In genomic region chr4:38672247-38673071, GRCh38 we compare ENCODE assay signal across 8 cellular contexts. TPM values are rescaled to one million over a fixed set of nuclear protein-coding genes. Genes with fewer than 3 reads are reported as not detected.
DNase-seq lines count a peak whose midpoint lies in the region; ATAC-seq, FAIRE-seq and TF ChIP-seq lines count a peak whose summit lies in the region.

No MANE protein-coding gene starts in this region.

- H3K4me3 ChIP-seq in A673 (ENCODE audit: low read depth, low read length, poor library complexity, severe bottlenecking) = peak overlapping the region; percentile 9

- H3K9me3 Mint-ChIP-seq in effector memory CD8-positive, alpha-beta T cell = no peaks in the 10 kb centered on the region
- no peaks in the 10 kb centered on the region for H3K9me3 Mint-ChIP-seq in naive thymus-derived CD8-positive, alpha-beta T cell

- no peak for TF ChIP-seq CTCF in A673 (conservative IDR thresholded peaks at IDR 0.05; ENCODE audit: low read depth, low read length)

- H3K4me3 Mint-ChIP-seq in effector memory CD8-positive, alpha-beta T cell = peak overlapping the region; percentile 55 to 62
- peak overlapping the region; percentile 36 to 91 (median 80) for H3K4me3 Mint-ChIP-seq in naive thymus-derived CD8-positive, alpha-beta T cell

- POLR2A ChIA-PET in A673 (lab: Charles Lee; ENCODE audit: low non-redundant PET) = no interaction called here
- POLR2A ChIA-PET in naive thymus-derived CD8-positive, alpha-beta T cell (lab: Charles Lee) = interaction anchor here (0.6 to 11.1 kb wide), 9 partner anchors 10 to 439 kb away, joined by 3 to 181 read pairs (median 4); no protein-coding TSS in a partner anchor

- H3K4me1 ChIP-seq in A673 (ENCODE audit: insufficient read depth, low read length, poor library complexity, severe bottlenecking) = peaks cover 93% of the 10 kb centered on the region

- H3K27me3 ChIP-seq in A673 (replicated peaks; ENCODE audit: insufficient read depth, low read depth, low read length, poor library complexity) = no peaks in the 10 kb centered on the region

- no peak for FAIRE-seq in H54 (lab: Jason Lieb, UNC)

- DNase-seq in A673 (ENCODE audit: low spot score) (peak; percentile 78), NCI-H82 treated with DMSO at 0.1 percent for 48 hours (lab: John Stamatoyannopoulos, UW; ENCODE audit: unreplicated experiment) (peak; percentile 25), H54 (ENCODE audit: insufficient read length, low spot score) (no peak), AML-193 (lab: John Stamatoyannopoulos, UW) (no peak)
- no peak for DNase-seq in effector memory CD8-positive, alpha-beta T cell
- DNase-seq in naive thymus-derived CD8-positive, alpha-beta T cell = no peak

- H3K27ac ChIP-seq in A673 (ENCODE audit: low read depth, low read length, poor library complexity, severe bottlenecking) = peak overlapping the region; percentile 98

- ATAC-seq in effector memory CD8-positive, alpha-beta T cell (replicated peaks) = no peak
- ATAC-seq in naive thymus-derived CD8-positive, alpha-beta T cell = peak in 1 of 2 donors; percentile 4
- ATAC-seq in HG02571 (IDR thresholded peaks at IDR 0.05; ENCODE audit: unreplicated experiment) (no peak), HG03280 (IDR thresholded peaks at IDR 0.05; ENCODE audit: unreplicated experiment) (no peak)

- BruUV-seq in A673 (replicated peaks; lab: Mats Ljungman, UMichigan) = no TSS peak

- CTCF ChIA-PET in A673 (lab: Charles Lee) = interaction anchor here (1.2 kb wide), 1 partner anchor 353 kb away, joined by 6 read pairs; no protein-coding TSS in a partner anchor

- H3K27ac Mint-ChIP-seq in effector memory CD8-positive, alpha-beta T cell = peak overlapping the region; percentile 93 to 98
- peak overlapping the region; percentile 89 to 99 (median 94) for H3K27ac Mint-ChIP-seq in naive thymus-derived CD8-positive, alpha-beta T cell

- intact Hi-C loops in A673 (cut with micrococcal nuclease; ENCODE audit: unreplicated experiment) = no loop called here

- peaks cover 69 to 77% of the 10 kb centered on the region in 2 donors for H3K4me1 Mint-ChIP-seq in effector memory CD8-positive, alpha-beta T cell (ENCODE audit: low read depth in 2 of 2)
- peaks cover 54 to 94% (median 84%) of the 10 kb centered on the region in 4 donors for H3K4me1 Mint-ChIP-seq in naive thymus-derived CD8-positive, alpha-beta T cell

- TF ChIP-seq POLR2A in H54 (IDR thresholded peaks at IDR 0.05; ENCODE audit: low read depth, low read length) = no peak

- peaks cover 55% of the 10 kb centered on the region for H3K36me3 Mint-ChIP-seq in effector memory CD8-positive, alpha-beta T cell (ENCODE audit: insufficient read depth)
- peaks cover 0 to 7% (median 0%) of the 10 kb centered on the region in 3 donors for H3K36me3 Mint-ChIP-seq in naive thymus-derived CD8-positive, alpha-beta T cell

- no peaks in the 10 kb centered on the region for H3K27me3 Mint-ChIP-seq in effector memory CD8-positive, alpha-beta T cell
- no peaks in the 10 kb centered on the region for H3K27me3 Mint-ChIP-seq in naive thymus-derived CD8-positive, alpha-beta T cell

- H3K36me3 ChIP-seq in A673 (ENCODE audit: insufficient read depth, low read length, poor library complexity, severe bottlenecking) = no peaks in the 10 kb centered on the region

- H3K9me3 ChIP-seq in A673 (ENCODE audit: low read depth, low read length, poor library complexity, severe bottlenecking) = no peaks in the 10 kb centered on the region

RNA-seq across cellular contexts. Expression of gene KLF3, which starts 8.5 kb away (rescaled TPM):
- total RNA-seq in A673 (2021) = 36.1 and 38.4 TPM in 2 replicates
- total RNA-seq in naive thymus-derived CD8-positive, alpha-beta T cell = 100 to 1,000 TPM; 124 to 125 TPM
- 10 to 100 TPM; 46.2 to 56.6 (median 50.8) TPM for polyA plus RNA-seq in naive thymus-derived CD8-positive, alpha-beta T cell

Comparison
In these comparisons a context has a peak if more than half of its experiments do, and no peak if none do; other contexts are left out.
1. DNase-seq: peak in A673 (single experiment) and NCI-H82 treated with DMSO at 0.1 percent for 48 hours (single experiment); none in effector memory CD8-positive, alpha-beta T cell (0 of 3), naive thymus-derived CD8-positive, alpha-beta T cell (0 of 10), H54 (single experiment) and AML-193 (0 of 2).